ENCODE assay signal across 17 cellular contexts in the genomic region with DNA sequence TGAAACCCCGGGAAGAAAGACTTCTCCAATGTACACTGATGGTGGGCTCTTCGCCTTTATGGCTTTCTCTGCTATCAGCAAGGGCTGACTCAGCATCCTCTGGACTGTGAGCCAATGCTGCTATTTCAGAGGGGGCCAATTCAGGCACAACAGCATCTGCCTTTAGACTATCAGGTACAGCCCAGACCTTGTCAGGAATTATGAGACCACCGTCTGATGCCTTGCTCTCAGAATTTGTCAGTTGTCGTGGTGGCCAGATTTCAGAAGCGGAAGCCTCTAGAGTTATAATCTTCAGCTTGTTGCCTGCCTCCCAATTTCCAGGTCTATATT.
A peak's percentile ranks its signal among the peaks of the same experiment; 100 is the strongest.
DNase-seq lines count a peak whose midpoint lies in the region; ATAC-seq and TF ChIP-seq lines count a peak whose summit lies in the region.
"Had no signal": no experiment of that assay in that cellular context is flagged by ENCODE, and none has a peak within 500 bp of the region (broad histone marks: within the 10 kb centered on the region; RNA-seq: fewer than 3 reads in every experiment).

No MANE protein-coding gene starts in this region.

- DNase-seq in GM06990 (ENCODE audit: extremely low read depth, insufficient read length): no peak
- no peak for DNase-seq in T-helper 17 cell
- DNase-seq in nephron progenitor cell: no peak
- no peak for DNase-seq in stimulated activated CD4-positive, alpha-beta T cell treated with anti-CD3 and anti-CD28 coated beads, Interleukin-2, amount 100 ng/mL, for 24 hours
- DNase-seq in NCI-H748 treated with DMSO at 0.1 percent for 48 hours (lab: John Stamatoyannopoulos, UW): no peak
- DNase-seq in NCI-H526 (lab: John Stamatoyannopoulos, UW): no peak
- DNase-seq: activated T-cell treated with anti-CD3 and anti-CD28 coated beads, Interleukin-2, amount 50 U/mL, for 24 hours; BE2C; effector CD4-positive, alpha-beta T cell; GOT3; NCI-H146; NCI-H226; NK-92 treated with Interleukin-12 subunit alpha and Interleukin-12 subunit beta, amount 100 ng/mL, for 24 hours; stimulated activated CD4-positive, alpha-beta T cell treated with anti-CD3 and anti-CD28 coated beads, Interleukin-4, amount 100 ng/mL, for 24 hours had no signal

- H3K4me1 Mint-ChIP-seq in T-helper 17 cell (peaks cover 13% of the 10 kb centered on the region), nephron progenitor cell (peaks cover 61% of the 10 kb centered on the region)

- H3K9me3 ChIP-seq in T-helper 17 cell (ENCODE audit: control insufficient read depth, low read length, poor library complexity, severe bottlenecking): no peaks in the 10 kb centered on the region
- H3K9me3 ChIP-seq: BE2C had no signal

- no peaks in the 10 kb centered on the region for H3K36me3 ChIP-seq in GM06990 (ENCODE audit: control insufficient read depth, insufficient read depth, low read length)
- H3K36me3 ChIP-seq: BE2C had no signal

- no peak for TF ChIP-seq CTCF in GM06990 (IDR thresholded peaks at IDR 0.05; ENCODE audit: insufficient read depth, low read length, poor library complexity, severe bottlenecking)
- no peak for TF ChIP-seq CTCF in nephron progenitor cell (IDR thresholded peaks at IDR 0.05)

- H3K27me3 Mint-ChIP-seq in T-helper 17 cell: peaks cover 29% of the 10 kb centered on the region
- H3K27me3 Mint-ChIP-seq in nephron progenitor cell (ENCODE audit: low read depth, poor library complexity): peaks cover 3% of the 10 kb centered on the region

- ATAC-seq in GM19395 (IDR thresholded peaks at IDR 0.05; ENCODE audit: unreplicated experiment) (peak; percentile 7), T-helper 17 cell (no peak)

- no peaks in the 10 kb centered on the region for H3K27me3 ChIP-seq in GM06990 (replicated peaks; ENCODE audit: control insufficient read depth, insufficient read depth, low read length)
- H3K27me3 ChIP-seq: BE2C had no signal

- peak overlapping the region; percentile 39 for H3K4me3 Mint-ChIP-seq in T-helper 17 cell
- H3K4me3 Mint-ChIP-seq in nephron progenitor cell: no peak overlapping the region
- H3K4me3 Mint-ChIP-seq: activated T-cell treated with anti-CD3 and anti-CD28 coated beads, Interleukin-2, amount 50 U/mL, for 24 hours had no signal

- H3K36me3 Mint-ChIP-seq in T-helper 17 cell (ENCODE audit: low read depth) (no peaks in the 10 kb centered on the region), nephron progenitor cell (ENCODE audit: low read depth) (no peaks in the 10 kb centered on the region)

- peak overlapping the region; percentile 72 for H3K4me3 ChIP-seq in GM06990 (replicated peaks; ENCODE audit: low read depth, low read length)
- H3K4me3 ChIP-seq: skin epidermis had no signal

- H3K27ac Mint-ChIP-seq in T-helper 17 cell: peak overlapping the region; percentile 14
- peak overlapping the region; percentile 36 for H3K27ac Mint-ChIP-seq in nephron progenitor cell
- H3K27ac Mint-ChIP-seq: progenitor cell of endocrine pancreas had no signal

- H3K9me3 Mint-ChIP-seq in nephron progenitor cell: no peaks in the 10 kb centered on the region
- H3K9me3 Mint-ChIP-seq: activated T-cell treated with anti-CD3 and anti-CD28 coated beads, Interleukin-2, amount 50 U/mL, for 24 hours had no signal
